Comparison of ENCODE assay signal across 11 cellular contexts in the genomic region with DNA sequence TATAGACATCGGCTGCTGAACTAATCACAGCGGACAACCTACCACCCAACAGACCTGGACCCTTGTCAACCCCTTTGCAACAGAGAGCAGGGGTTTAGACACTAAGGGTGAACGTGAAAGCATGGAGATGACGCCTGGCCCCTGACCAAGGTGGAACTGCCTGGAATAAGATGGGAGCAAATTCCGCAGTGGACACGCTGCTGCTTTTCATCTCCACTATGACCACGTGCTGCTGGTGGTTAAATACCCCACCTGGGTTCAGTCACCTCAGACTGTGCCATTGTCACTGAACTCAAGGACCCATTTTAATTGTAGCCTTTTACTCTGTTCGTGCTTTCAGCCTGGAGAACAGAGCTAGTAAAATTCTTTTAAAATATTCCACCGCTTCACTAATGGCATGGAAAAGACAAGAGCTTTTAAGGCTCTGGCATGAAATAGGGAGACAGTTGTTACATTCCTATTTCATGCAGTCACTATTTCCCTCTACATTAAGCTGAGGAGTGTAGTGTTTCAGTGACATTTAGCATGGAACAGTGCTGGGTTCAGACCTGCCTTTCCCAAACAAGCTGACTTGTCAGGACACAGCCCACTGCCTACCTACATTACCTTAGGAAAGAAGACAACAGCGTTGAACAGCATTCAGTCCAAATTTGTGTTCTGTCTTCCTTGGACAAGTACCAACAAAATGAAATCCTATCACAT.
DNase-seq lines count a peak whose midpoint lies in the region; ATAC-seq, FAIRE-seq and TF ChIP-seq lines count a peak whose summit lies in the region.
"Had no signal": no experiment of that assay in that cellular context is flagged by ENCODE, and none has a peak within 500 bp of the region (broad histone marks: within the 10 kb centered on the region; RNA-seq: fewer than 3 reads in every experiment).

No MANE protein-coding gene starts in this region.

- CTCF ChIA-PET in K562 (lab: Yijun Ruan, JAX; ENCODE audit: low intra/inter-chr PET ratio), result no interaction called here

- H2AFZ ChIP-seq in K562 (ENCODE audit: low read depth, low read length), result peak overlapping the region; percentile 38
- H2AFZ ChIP-seq: neural progenitor cell had no signal

- no peak overlapping the region; the same call in 2 of the 3 replicates for H3K27ac ChIP-seq in K562 (ENCODE audit: extremely low read depth, low read depth, low read length)
- H3K27ac ChIP-seq: neural progenitor cell had no signal

- POLR2A ChIA-PET in K562 (lab: Yijun Ruan, JAX), result no interaction called here

- 70% methylated on average over 10 of the region's 10 CpGs for WGBS in K562 (ENCODE audit: insufficient coverage, low coverage, missing lambda C conversion rate)

- intact Hi-C loops in K562 (cut with micrococcal nuclease), result loop anchor here (10.0 kb wide), 1 partner anchor 216 kb away; the partner anchor contains the start of gene AQP7

- no peak for TF ChIP-seq RAD21 in K562 (CRISPR knock-in tag; conservative IDR thresholded peaks at IDR 0.05 in 1 of 2, IDR thresholded peaks at IDR 0.05 in 1 of 2)

- H3K4me3 ChIP-seq in K562, result no peak overlapping the region
- H3K4me3 ChIP-seq: neural progenitor cell had no signal

- no peaks in the 10 kb centered on the region for H3K79me2 ChIP-seq in K562 (ENCODE audit: control insufficient read depth, insufficient read depth, low read length)

- H4K20me1 ChIP-seq in K562 (replicated peaks; ENCODE audit: control insufficient read depth, insufficient read depth, low read length), result no peaks in the 10 kb centered on the region

- no peak overlapping the region for H3K9ac ChIP-seq in K562 (ENCODE audit: insufficient read depth in 1 of 2, low read depth in 2 of 2, low read length in 2 of 2)
- H3K9ac ChIP-seq: neural progenitor cell had no signal

- H3K9me3 ChIP-seq in K562 (replicated peaks; ENCODE audit: control insufficient read depth, insufficient read depth, low read depth, low read length), result no peaks in the 10 kb centered on the region

- TF ChIP-seq POLR2A in K562 (conservative IDR thresholded peaks at IDR 0.05), result no peak

- BruUV-seq in K562 (replicated peaks; lab: Mats Ljungman, UMichigan), result no TSS peak

- no peaks in the 10 kb centered on the region for H3K9me1 ChIP-seq in K562 (ENCODE audit: control insufficient read depth, insufficient read depth, low read length)

- DNase-seq in ACHN (peak; percentile 29), HS-27A (ENCODE audit: low read depth) (peak; percentile 35), K562 (ENCODE audit: extremely low read depth in 1 of 4, low spot score in 3 of 4) (no peak), left kidney (ENCODE audit: low read depth, low spot score) (peak; percentile 52)
- no peak for DNase-seq in activated CD8-positive, alpha-beta memory T cell treated with anti-CD3 and anti-CD28 coated beads, Interleukin-2, amount 50 U/mL, for 4 hours
- DNase-seq: activated effector memory CD4-positive, alpha-beta T cell treated with anti-CD3 and anti-CD28 coated beads, Interleukin-2, amount 50 U/mL, for 16 hours; NCI-H1694 treated with DMSO at 0.1 percent for 48 hours had no signal

- no peak overlapping the region for H3K4me2 ChIP-seq in K562 (ENCODE audit: insufficient read depth, low read length)
- H3K4me2 ChIP-seq: neural progenitor cell had no signal

- in situ Hi-C loops in ACHN (cut with HindIII; ENCODE audit: low pct_ligation_motif_present, low pct_unique_long_range_greater_than_20kb, low sequenced_read_pairs) (no loop called here), K562 (cut with MboI) (no loop called here)

- no peak for FAIRE-seq in K562 (lab: Jason Lieb, UNC)

- no peaks in the 10 kb centered on the region; the same call in 2 of the 3 replicates for H3K36me3 ChIP-seq in K562 (ENCODE audit: control insufficient read depth, insufficient read depth, low read length)
- H3K36me3 ChIP-seq: neural progenitor cell had no signal

- H3K4me1 ChIP-seq in K562 (replicated peaks in 1 of 2; ENCODE audit: control insufficient read depth in 2 of 2, insufficient read depth in 2 of 2, low read length in 2 of 2), result peaks cover 6 to 24% of the 10 kb centered on the region in 2 experiments; a peak in 3 of 5 replicates
- H3K4me1 ChIP-seq: neural progenitor cell had no signal

- no peaks in the 10 kb centered on the region for H3K27me3 ChIP-seq in K562 (ENCODE audit: control insufficient read depth in 2 of 2, insufficient read depth in 2 of 2, low read length in 2 of 2)
- H3K27me3 ChIP-seq: neural progenitor cell had no signal

- TF ChIP-seq EP300 in K562 (IDR thresholded peaks at IDR 0.05; ENCODE audit: low read length), result no peak

- TF ChIP-seq CTCF in K562 (IDR thresholded peaks at IDR 0.05 in 2 of 3, conservative IDR thresholded peaks at IDR 0.05 in 1 of 3; ENCODE audit: insufficient read depth in 2 of 3, low read depth in 1 of 3, low read length in 3 of 3), result no peak

- ATAC-seq in K562, result no peak
- no peak for ATAC-seq in HG02870 (IDR thresholded peaks at IDR 0.05; ENCODE audit: unreplicated experiment)
- no peak for ATAC-seq in HG02798 (IDR thresholded peaks at IDR 0.05; ENCODE audit: poor library complexity, unreplicated experiment)
- no peak for ATAC-seq in GM19467 (IDR thresholded peaks at IDR 0.05; ENCODE audit: unreplicated experiment)

TF ChIP-seq in K562, 482 proteins besides CTCF, POLR2A, EP300 and RAD21:
- TF ChIP-seq NR2C1 (IDR thresholded peaks at IDR 0.05), result no peak
- TF ChIP-seq NR2C1 (tag; IDR thresholded peaks at IDR 0.05), result no peak
- no peak for TF ChIP-seq NR4A1 (CRISPR knock-in tag; IDR thresholded peaks at IDR 0.05)
- TF ChIP-seq NR4A1 (tag; IDR thresholded peaks at IDR 0.05), result peak; percentile 47; the same call in 1 of the 2 replicates

Comparison
In these comparisons a context has a peak if more than half of its experiments do, and no peak if none do; other contexts are left out.
1. DNase-seq: peak in ACHN (single experiment), HS-27A (single experiment) and left kidney (single experiment); none in K562 (0 of 4) and activated CD8-positive, alpha-beta memory T cell treated with anti-CD3 and anti-CD28 coated beads, Interleukin-2, amount 50 U/mL, for 4 hours (single experiment).